Comparison of ENCODE assay signal across 18 cellular contexts in the genomic region with DNA sequence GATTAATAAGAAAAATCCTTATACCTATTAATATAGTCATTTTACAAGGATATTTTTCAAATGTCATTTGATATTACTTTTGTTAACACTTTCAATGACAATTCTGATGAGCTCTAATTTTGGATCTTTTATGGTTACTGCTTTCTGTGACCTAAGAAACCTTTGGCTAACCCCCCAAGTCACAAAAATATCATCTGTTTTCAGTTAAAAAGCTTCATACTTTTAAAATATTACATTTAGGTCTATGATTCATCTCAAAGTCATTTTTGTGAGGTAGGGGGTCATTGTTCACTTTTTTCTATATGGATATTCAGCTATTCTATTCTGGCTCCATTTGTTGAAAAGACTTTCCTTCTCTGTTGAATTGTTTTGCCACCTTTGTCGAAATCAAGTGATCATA.
"Had no signal": no experiment of that assay in that cellular context is flagged by ENCODE, and none has a peak within 500 bp of the region (broad histone marks: within the 10 kb centered on the region; RNA-seq: fewer than 3 reads in every experiment).

No MANE protein-coding gene starts in this region.

- DNase-seq: activated CD4-positive, alpha-beta memory T cell treated with anti-CD3 and anti-CD28 coated beads for 36 hours; activated CD4-positive, alpha-beta T cell treated with anti-CD3 and anti-CD28 coated beads for 1 hour; activated gamma-delta T cell; activated naive CD8-positive, alpha-beta T cell treated with anti-CD3 and anti-CD28 coated beads, Interleukin-2, amount 10 ng/mL, durations not matched to agents 7 days and 5 days; activated T-cell treated with anti-CD3 and anti-CD28 coated beads, Interleukin-2, amount 50 U/mL, for 48 hours; central memory CD4-positive, alpha-beta T cell; effector memory CD8-positive, alpha-beta T cell; foreskin keratinocyte; islet precursor cell; left lung; thyroid gland had no signal

- H3K4me3 ChIP-seq: ascending aorta, left lung, smooth muscle cell, thyroid gland, vagina had no signal

- H3K36me3 ChIP-seq: ascending aorta, left lung, thyroid gland, vagina had no signal

- H3K4me2 ChIP-seq: smooth muscle cell had no signal

- H3K27me3 ChIP-seq: ascending aorta, foreskin keratinocyte, heart left ventricle, left lung, thyroid gland, vagina had no signal

- H3K4me1 Mint-ChIP-seq: activated naive CD8-positive, alpha-beta T cell treated with anti-CD3 and anti-CD28 coated beads, Interleukin-2, amount 10 ng/mL, durations not matched to agents 7 days and 5 days; stimulated activated effector memory CD8-positive, alpha-beta T cell treated with anti-CD3 and anti-CD28 coated beads, Interleukin-12 subunit alpha, Interleukin-12 subunit beta, amount 100 ng/mL, for 72 hours had no signal

- H3K4me3 Mint-ChIP-seq: activated CD4-positive, alpha-beta memory T cell treated with anti-CD3 and anti-CD28 coated beads for 36 hours; activated naive CD8-positive, alpha-beta T cell treated with anti-CD3 and anti-CD28 coated beads, Interleukin-2, amount 10 ng/mL, durations not matched to agents 7 days and 5 days; dendritic cell treated with granulocyte-macrophage colony-stimulating factor and Interleukin-4, amounts not matched to agents 40 ng/mL and 50 ng/mL, for 4 days; effector memory CD8-positive, alpha-beta T cell; stimulated activated effector memory CD8-positive, alpha-beta T cell treated with anti-CD3 and anti-CD28 coated beads, Interleukin-12 subunit alpha, Interleukin-12 subunit beta, amount 100 ng/mL, for 72 hours had no signal

- H3K9me3 ChIP-seq: ascending aorta, heart left ventricle, left lung, thyroid gland, vagina had no signal

- H3K27me3 Mint-ChIP-seq: activated CD4-positive, alpha-beta memory T cell treated with anti-CD3 and anti-CD28 coated beads for 36 hours; activated naive CD8-positive, alpha-beta T cell treated with anti-CD3 and anti-CD28 coated beads, Interleukin-2, amount 10 ng/mL, durations not matched to agents 7 days and 5 days; dendritic cell treated with granulocyte-macrophage colony-stimulating factor and Interleukin-4, amounts not matched to agents 40 ng/mL and 50 ng/mL, for 4 days; effector memory CD8-positive, alpha-beta T cell had no signal

- H3K27ac ChIP-seq: ascending aorta, epithelial cell of prostate, foreskin keratinocyte, left lung, thyroid gland, vagina had no signal

- H3K4me1 ChIP-seq: ascending aorta, foreskin keratinocyte, left lung, thyroid gland, vagina had no signal

- H3K27ac Mint-ChIP-seq: activated CD4-positive, alpha-beta memory T cell treated with anti-CD3 and anti-CD28 coated beads for 36 hours; activated naive CD8-positive, alpha-beta T cell treated with anti-CD3 and anti-CD28 coated beads, Interleukin-2, amount 10 ng/mL, durations not matched to agents 7 days and 5 days; dendritic cell treated with granulocyte-macrophage colony-stimulating factor and Interleukin-4, amounts not matched to agents 40 ng/mL and 50 ng/mL, for 4 days; effector memory CD8-positive, alpha-beta T cell; stimulated activated effector memory CD8-positive, alpha-beta T cell treated with anti-CD3 and anti-CD28 coated beads, Interleukin-12 subunit alpha, Interleukin-12 subunit beta, amount 100 ng/mL, for 72 hours had no signal

- H3K9me3 Mint-ChIP-seq: activated CD4-positive, alpha-beta memory T cell treated with anti-CD3 and anti-CD28 coated beads for 36 hours; activated naive CD8-positive, alpha-beta T cell treated with anti-CD3 and anti-CD28 coated beads, Interleukin-2, amount 10 ng/mL, durations not matched to agents 7 days and 5 days; dendritic cell treated with granulocyte-macrophage colony-stimulating factor and Interleukin-4, amounts not matched to agents 40 ng/mL and 50 ng/mL, for 4 days; effector memory CD8-positive, alpha-beta T cell; stimulated activated effector memory CD8-positive, alpha-beta T cell treated with anti-CD3 and anti-CD28 coated beads, Interleukin-12 subunit alpha, Interleukin-12 subunit beta, amount 100 ng/mL, for 72 hours had no signal

- ATAC-seq: effector memory CD8-positive, alpha-beta T cell; foreskin keratinocyte; left lung; stimulated activated effector memory CD8-positive, alpha-beta T cell treated with anti-CD3 and anti-CD28 coated beads, Interleukin-12 subunit alpha, Interleukin-12 subunit beta, amount 100 ng/mL, for 72 hours had no signal
